ENCODE assay signal across 11 cellular contexts in the genomic region with DNA sequence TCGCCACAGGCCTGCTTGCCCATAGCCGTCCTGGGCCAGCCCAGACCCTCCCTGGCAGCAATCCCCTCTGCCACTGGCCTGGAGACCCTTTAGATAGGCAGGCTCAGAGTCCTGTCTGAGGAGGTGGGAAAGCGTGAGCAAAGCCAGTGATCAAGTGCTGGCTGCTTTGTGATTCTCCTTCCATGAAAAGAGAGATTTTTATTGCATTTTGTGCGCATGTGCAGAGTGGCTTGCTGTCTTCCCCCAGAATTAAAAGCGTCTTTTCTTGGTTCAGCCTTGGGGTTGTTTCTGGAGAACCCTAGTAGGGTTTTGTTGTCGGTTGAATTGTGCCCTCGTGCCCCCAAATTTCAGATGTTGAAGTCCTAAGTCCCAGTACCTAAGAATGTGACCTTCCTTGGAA. TPM values are rescaled to one million over a fixed set of nuclear protein-coding genes. Genes with fewer than 3 reads are reported as not detected.
"Had no signal": no experiment of that assay in that cellular context is flagged by ENCODE, and none has a peak within 500 bp of the region (broad histone marks: within the 10 kb centered on the region; RNA-seq: fewer than 3 reads in every experiment).

No MANE protein-coding gene starts in this region.

- H3K4me1 Mint-ChIP-seq: GM23338, H9 had no signal

- H3K9me3 ChIP-seq: HAP-1 had no signal

- H3K4me2 ChIP-seq: GM23338 had no signal

- H3K4me3 Mint-ChIP-seq: GM23338, H9, HFFc6 had no signal

- H3K9ac ChIP-seq: GM23248 had no signal

- H3K4me1 ChIP-seq: HAP-1 had no signal

- FAIRE-seq: H1, H54 had no signal

- H3K4me3 ChIP-seq: GM23248, GM23338, HAP-1 had no signal

- DNase-seq: GM23248, GOT3, H7, H9, HCEC 1CT, HFFc6 had no signal

- H3K36me3 ChIP-seq: HAP-1 had no signal

- H3K27ac Mint-ChIP-seq: GM23338, HFFc6 had no signal

- H3K9me3 Mint-ChIP-seq: HFFc6 had no signal

- H3K27ac ChIP-seq: GM23248 had no signal

- H2AFZ ChIP-seq: GM23248, GM23338 had no signal

- ATAC-seq: GM23338, HCT116 had no signal

RNA-seq across cellular contexts. Expression of gene DCT, which starts 44.9 kb away (rescaled TPM):
- total RNA-seq: GM23248, H1, H7, H9, HFFc6 had no signal
- polyA plus RNA-seq: GM23248, GM23338 had no signal
